29 cellular contexts compared by ENCODE assay signal in genomic region chr3:177056927-177057326, GRCh38.
A peak's percentile ranks its signal among the peaks of the same experiment; 100 is the strongest.
DNase-seq lines count a peak whose midpoint lies in the region; ATAC-seq and TF ChIP-seq lines count a peak whose summit lies in the region.
"Had no signal": no experiment of that assay in that cellular context is flagged by ENCODE, and none has a peak within 500 bp of the region (broad histone marks: within the 10 kb centered on the region; RNA-seq: fewer than 3 reads in every experiment).

No MANE protein-coding gene starts in this region.

- H3K27ac ChIP-seq in Karpas-422 (ENCODE audit: low read length) (peak overlapping the region; percentile 85), OCI-LY7 (ENCODE audit: low read depth, low read length, poor library complexity, severe bottlenecking) (peak overlapping the region; percentile 9)
- H3K27ac ChIP-seq: breast epithelium, GM23248, heart right ventricle, lower lobe of right lung, neutrophil, SJSA1, stomach, thyroid gland had no signal

- ATAC-seq in activated naive CD8-positive, alpha-beta T cell treated with anti-CD3 and anti-CD28 coated beads, Interleukin-2, amount 50 U/mL, for 24 hours = peak; percentile 13
- ATAC-seq in stimulated activated memory B cell treated with anti-CD40 and anti-IgM and Interleukin-4, amounts not matched to agents 10 μg/mL and 1 μg/mL and 100 μg/mL, for 72 hours = peak; percentile 6
- no peak for ATAC-seq in HG02623 (IDR thresholded peaks at IDR 0.05; ENCODE audit: unreplicated experiment)
- ATAC-seq: heart right ventricle, lower lobe of right lung, sciatic nerve had no signal

- H4K20me1 ChIP-seq in Karpas-422 (ENCODE audit: insufficient read depth, low read depth, low read length) (no peaks in the 10 kb centered on the region; the same call in 1 of the 2 replicates), OCI-LY7 (ENCODE audit: insufficient read depth, low read length) (no peaks in the 10 kb centered on the region; the same call in 1 of the 2 replicates)

- H2AFZ ChIP-seq in Karpas-422 (ENCODE audit: low read length) = no peak overlapping the region
- no peak overlapping the region for H2AFZ ChIP-seq in OCI-LY7 (ENCODE audit: low read length)
- H2AFZ ChIP-seq: GM23248 had no signal

- no peaks in the 10 kb centered on the region for H3K9me3 Mint-ChIP-seq in activated naive CD8-positive, alpha-beta T cell treated with anti-CD3 and anti-CD28 coated beads, Interleukin-2, amount 50 U/mL, for 24 hours
- no peaks in the 10 kb centered on the region for H3K9me3 Mint-ChIP-seq in activated naive CD8-positive, alpha-beta T cell treated with anti-CD3 and anti-CD28 coated beads for 36 hours
- no peaks in the 10 kb centered on the region for H3K9me3 Mint-ChIP-seq in stimulated activated memory B cell treated with anti-CD40 and anti-IgM and Interleukin-4, amounts not matched to agents 10 μg/mL and 1 μg/mL and 100 μg/mL, for 72 hours
- H3K9me3 Mint-ChIP-seq: activated naive CD4-positive, alpha-beta T cell treated with anti-CD3 and anti-CD28 coated beads, Interleukin-2, amount 50 U/mL, for 24 hours; activated T-helper 17 cell treated with anti-CD3 and anti-CD28 coated beads, Interleukin-2, amount 50 U/mL, for 72 hours; IgD-negative memory B cell; naive B cell; T-cell had no signal

- no peak overlapping the region for H3K4me3 Mint-ChIP-seq in activated naive CD8-positive, alpha-beta T cell treated with anti-CD3 and anti-CD28 coated beads, Interleukin-2, amount 50 U/mL, for 24 hours
- no peak overlapping the region for H3K4me3 Mint-ChIP-seq in activated naive CD8-positive, alpha-beta T cell treated with anti-CD3 and anti-CD28 coated beads for 36 hours
- H3K4me3 Mint-ChIP-seq in stimulated activated memory B cell treated with anti-CD40 and anti-IgM and Interleukin-4, amounts not matched to agents 10 μg/mL and 1 μg/mL and 100 μg/mL, for 72 hours = no peak overlapping the region
- H3K4me3 Mint-ChIP-seq: activated naive CD4-positive, alpha-beta T cell treated with anti-CD3 and anti-CD28 coated beads, Interleukin-2, amount 50 U/mL, for 24 hours; activated T-helper 17 cell treated with anti-CD3 and anti-CD28 coated beads, Interleukin-2, amount 50 U/mL, for 72 hours; IgD-negative memory B cell; naive B cell; T-cell had no signal

- BruUV-seq in OCI-LY7 (replicated peaks; lab: Mats Ljungman, UMichigan) = no TSS peak

- peaks cover 38% of the 10 kb centered on the region for H3K4me1 Mint-ChIP-seq in activated naive CD8-positive, alpha-beta T cell treated with anti-CD3 and anti-CD28 coated beads, Interleukin-2, amount 50 U/mL, for 24 hours
- H3K4me1 Mint-ChIP-seq in activated naive CD8-positive, alpha-beta T cell treated with anti-CD3 and anti-CD28 coated beads for 36 hours = peaks cover 33% of the 10 kb centered on the region
- H3K4me1 Mint-ChIP-seq in stimulated activated memory B cell treated with anti-CD40 and anti-IgM and Interleukin-4, amounts not matched to agents 10 μg/mL and 1 μg/mL and 100 μg/mL, for 72 hours = peaks cover 18% of the 10 kb centered on the region

- H3K4me3 ChIP-seq in Karpas-422 (ENCODE audit: low read length) (no peak overlapping the region), OCI-LY7 (ENCODE audit: low read depth, low read length, poor library complexity, severe bottlenecking) (no peak overlapping the region)
- H3K4me3 ChIP-seq: BLaER1 treated with 17β-estradiol and CSF1 and Interleukin-3, amounts not matched to agents 10 nM and 100 nM; breast epithelium; GM23248; heart right ventricle; lower lobe of right lung; SJSA1; stomach; thyroid gland had no signal

- no peak overlapping the region for H3K27ac Mint-ChIP-seq in activated naive CD8-positive, alpha-beta T cell treated with anti-CD3 and anti-CD28 coated beads, Interleukin-2, amount 50 U/mL, for 24 hours
- H3K27ac Mint-ChIP-seq in activated naive CD8-positive, alpha-beta T cell treated with anti-CD3 and anti-CD28 coated beads for 36 hours = no peak overlapping the region
- H3K27ac Mint-ChIP-seq in stimulated activated memory B cell treated with anti-CD40 and anti-IgM and Interleukin-4, amounts not matched to agents 10 μg/mL and 1 μg/mL and 100 μg/mL, for 72 hours = no peak overlapping the region
- H3K27ac Mint-ChIP-seq: activated naive CD4-positive, alpha-beta T cell treated with anti-CD3 and anti-CD28 coated beads, Interleukin-2, amount 50 U/mL, for 24 hours; activated T-helper 17 cell treated with anti-CD3 and anti-CD28 coated beads, Interleukin-2, amount 50 U/mL, for 72 hours; IgD-negative memory B cell; naive B cell; T-cell had no signal

- H3K36me3 ChIP-seq in Karpas-422 (ENCODE audit: insufficient read depth, low read length) (peaks cover 6% of the 10 kb centered on the region; the same call in 1 of the 2 replicates), OCI-LY7 (ENCODE audit: insufficient read depth, low read length) (peaks cover 45% of the 10 kb centered on the region)
- H3K36me3 ChIP-seq: breast epithelium, lower lobe of right lung, stomach, thyroid gland had no signal

- no peak overlapping the region for H3K4me2 ChIP-seq in Karpas-422 (ENCODE audit: low read depth, low read length, poor library complexity, severe bottlenecking)
- H3K4me2 ChIP-seq in OCI-LY7 (ENCODE audit: low read length) = peak overlapping the region; percentile 59; the same call in 1 of the 2 replicates

- H3K9me3 ChIP-seq in Karpas-422 (ENCODE audit: low read length) = no peaks in the 10 kb centered on the region
- no peaks in the 10 kb centered on the region; the same call in 1 of the 2 replicates for H3K9me3 ChIP-seq in OCI-LY7 (ENCODE audit: low read length)
- H3K9me3 ChIP-seq: BLaER1 treated with 17β-estradiol and CSF1 and Interleukin-3, amounts not matched to agents 10 nM and 100 nM; breast epithelium; heart right ventricle; lower lobe of right lung; neutrophil; SJSA1; stomach; thyroid gland had no signal

- no peak for DNase-seq in activated naive CD8-positive, alpha-beta T cell treated with anti-CD3 and anti-CD28 coated beads, Interleukin-2, amount 50 U/mL, for 24 hours
- DNase-seq in activated naive CD8-positive, alpha-beta T cell treated with anti-CD3 and anti-CD28 coated beads for 36 hours = no peak
- no peak for DNase-seq in Karpas-422
- DNase-seq in OCI-LY7 (ENCODE audit: low spot score) = no peak
- DNase-seq in KG1 (lab: John Stamatoyannopoulos, UW) = no peak
- DNase-seq: activated CD4-positive, alpha-beta T cell treated with anti-CD3 and anti-CD28 coated beads for 48 hours; COR-L47; DMS53; GM23248; heart right ventricle; lower lobe of right lung; midbrain; naive B cell; posterior cingulate gyrus; stimulated activated CD4-positive, alpha-beta T cell treated with anti-CD3 and anti-CD28 coated beads, Interleukin-12 subunit alpha, Interleukin-12 subunit beta, amount 100 ng/mL, for 4 hours; stimulated activated CD4-positive, alpha-beta T cell treated with anti-CD3 and anti-CD28 coated beads, Interleukin-2, amount 100 ng/mL, for 48 hours; stomach; thyroid gland had no signal

- H3K4me1 ChIP-seq in Karpas-422 (ENCODE audit: low read length) = peaks cover 87% of the 10 kb centered on the region
- peaks cover 73% of the 10 kb centered on the region for H3K4me1 ChIP-seq in OCI-LY7 (ENCODE audit: insufficient read depth, low read length, poor library complexity, severe bottlenecking)
- H3K4me1 ChIP-seq: breast epithelium, SJSA1 had no signal

- H3K79me2 ChIP-seq in Karpas-422 (ENCODE audit: low read length) (peaks cover 79% of the 10 kb centered on the region), OCI-LY7 (ENCODE audit: insufficient read depth, low read depth, low read length) (peaks cover 98% of the 10 kb centered on the region)

- peaks cover 30% of the 10 kb centered on the region for H3K36me3 Mint-ChIP-seq in activated naive CD8-positive, alpha-beta T cell treated with anti-CD3 and anti-CD28 coated beads, Interleukin-2, amount 50 U/mL, for 24 hours (ENCODE audit: low read depth)
- H3K36me3 Mint-ChIP-seq in activated naive CD8-positive, alpha-beta T cell treated with anti-CD3 and anti-CD28 coated beads for 36 hours = peaks cover 18% of the 10 kb centered on the region
- no peaks in the 10 kb centered on the region for H3K36me3 Mint-ChIP-seq in stimulated activated memory B cell treated with anti-CD40 and anti-IgM and Interleukin-4, amounts not matched to agents 10 μg/mL and 1 μg/mL and 100 μg/mL, for 72 hours
- H3K36me3 Mint-ChIP-seq: IgD-negative memory B cell, naive B cell had no signal

- intact Hi-C loops in OCI-LY7 (cut with micrococcal nuclease; ENCODE audit: unreplicated experiment) = no loop called here

- POLR2A ChIA-PET in OCI-LY7 (lab: Charles Lee) = interaction anchor here (0.6 to 3.2 kb wide), 10 partner anchors 21 to 304 kb away, joined by 3 to 15 read pairs (median 4); no protein-coding TSS in a partner anchor

- no peak overlapping the region for H3K9ac ChIP-seq in Karpas-422 (ENCODE audit: low read length)
- H3K9ac ChIP-seq: BLaER1 treated with 17β-estradiol and CSF1 and Interleukin-3, amounts not matched to agents 10 nM and 100 nM; GM23248 had no signal

- no peak for TF ChIP-seq CTCF in OCI-LY7 (conservative IDR thresholded peaks at IDR 0.05; ENCODE audit: low read length)

- CTCF ChIA-PET in OCI-LY7 (lab: Charles Lee; ENCODE audit: unreplicated experiment) = no interaction called here

- no peaks in the 10 kb centered on the region for H3K27me3 Mint-ChIP-seq in activated naive CD8-positive, alpha-beta T cell treated with anti-CD3 and anti-CD28 coated beads, Interleukin-2, amount 50 U/mL, for 24 hours
- H3K27me3 Mint-ChIP-seq in activated naive CD8-positive, alpha-beta T cell treated with anti-CD3 and anti-CD28 coated beads for 36 hours = no peaks in the 10 kb centered on the region
- H3K27me3 Mint-ChIP-seq in stimulated activated memory B cell treated with anti-CD40 and anti-IgM and Interleukin-4, amounts not matched to agents 10 μg/mL and 1 μg/mL and 100 μg/mL, for 72 hours = no peaks in the 10 kb centered on the region
- H3K27me3 Mint-ChIP-seq: activated naive CD4-positive, alpha-beta T cell treated with anti-CD3 and anti-CD28 coated beads, Interleukin-2, amount 50 U/mL, for 24 hours; activated T-helper 17 cell treated with anti-CD3 and anti-CD28 coated beads, Interleukin-2, amount 50 U/mL, for 72 hours; IgD-negative memory B cell; naive B cell; T-cell had no signal

- H3K27me3 ChIP-seq in Karpas-422 (ENCODE audit: low read length) = no peaks in the 10 kb centered on the region
- H3K27me3 ChIP-seq: BLaER1 treated with 17β-estradiol and CSF1 and Interleukin-3, amounts not matched to agents 10 nM and 100 nM; breast epithelium; heart right ventricle; neutrophil; SJSA1; stomach; thyroid gland had no signal

- no peaks in the 10 kb centered on the region for H3K9me2 ChIP-seq in Karpas-422 (replicated peaks; ENCODE audit: insufficient read depth, low read length)
- H3K9me2 ChIP-seq in OCI-LY7 (ENCODE audit: insufficient read depth, low read length) = no peaks in the 10 kb centered on the region
